ENCODE assay signal across 12 cellular contexts in the genomic region with DNA sequence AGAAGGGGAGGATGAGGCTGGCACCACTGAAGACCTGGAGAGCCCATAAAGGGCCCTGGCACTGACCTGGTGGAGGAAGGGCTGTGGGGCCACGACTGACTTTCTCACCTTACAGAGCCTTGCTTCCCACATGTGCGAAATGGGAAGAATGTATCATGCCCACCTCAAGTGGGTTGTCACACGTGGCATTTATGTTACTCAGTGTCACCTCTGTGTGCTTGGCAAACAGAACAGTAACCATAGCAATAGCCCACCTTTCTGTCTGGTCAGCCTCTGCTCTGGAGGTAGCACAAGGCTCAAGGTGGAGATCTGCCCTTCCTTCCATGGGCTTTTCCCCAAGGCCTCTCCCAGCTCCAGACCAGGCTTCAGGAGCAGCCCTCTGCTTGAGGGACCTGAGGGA. TPM values are rescaled to one million over a fixed set of nuclear protein-coding genes. Genes with fewer than 3 reads are reported as not detected.
DNase-seq lines count a peak whose midpoint lies in the region; ATAC-seq and TF ChIP-seq lines count a peak whose summit lies in the region.
"Had no signal": no experiment of that assay in that cellular context is flagged by ENCODE, and none has a peak within 500 bp of the region (broad histone marks: within the 10 kb centered on the region; RNA-seq: fewer than 3 reads in every experiment).

No MANE protein-coding gene starts in this region.

- H3K4me3 ChIP-seq in mucosa of descending colon, result no peak overlapping the region

- H3K27ac Mint-ChIP-seq in activated CD8-positive, alpha-beta memory T cell treated with anti-CD3 and anti-CD28 coated beads, Interleukin-2, amount 10 ng/mL, durations not matched to agents 7 days and 5 days, result peak overlapping the region; percentile 26
- H3K27ac Mint-ChIP-seq in activated T-helper 2 cell treated with anti-CD3 and anti-CD28 coated beads, Interferon-gamma antibody, Interleukin-2, Interleukin-4, amounts not matched to agents 10 μg/mL and 5 μg/mL and 100 μg/mL, durations not matched to agents 14 hours and 24 hours and 36 hours, result peak overlapping the region; percentile 79
- H3K27ac Mint-ChIP-seq in stimulated activated naive CD8-positive, alpha-beta T cell treated with anti-CD3 and anti-CD28 coated beads, Interleukin-15, Interleukin-2, amounts not matched to agents 100 ng/mL and 50 ng/mL, for 24 hours, result peak overlapping the region; percentile 98

- CTCF ChIA-PET in activated CD8-positive, alpha-beta memory T cell treated with anti-CD3 and anti-CD28 coated beads, Interleukin-2, amount 10 ng/mL, durations not matched to agents 7 days and 5 days (lab: Charles Lee), result interaction anchor here (1.6 to 24.2 kb wide), 5 partner anchors 10 to 456 kb away, joined by 3 to 430 read pairs (median 7); no protein-coding TSS in a partner anchor

- ATAC-seq in activated CD8-positive, alpha-beta memory T cell treated with anti-CD3 and anti-CD28 coated beads, Interleukin-2, amount 10 ng/mL, durations not matched to agents 7 days and 5 days, result no peak
- no peak for ATAC-seq in mucosa of descending colon
- no peak for ATAC-seq in GM21737 (IDR thresholded peaks at IDR 0.05; ENCODE audit: unreplicated experiment)
- ATAC-seq: SK-N-SH treated with all-trans-retinoic acid at 6 μM for 48 hours had no signal

- H3K9me3 ChIP-seq in mucosa of descending colon, result no peaks in the 10 kb centered on the region
- H3K9me3 ChIP-seq: Caco-2 had no signal

- H3K4me1 Mint-ChIP-seq in activated CD8-positive, alpha-beta memory T cell treated with anti-CD3 and anti-CD28 coated beads, Interleukin-2, amount 10 ng/mL, durations not matched to agents 7 days and 5 days, result peaks cover 58% of the 10 kb centered on the region
- H3K4me1 Mint-ChIP-seq in activated T-helper 2 cell treated with anti-CD3 and anti-CD28 coated beads, Interferon-gamma antibody, Interleukin-2, Interleukin-4, amounts not matched to agents 10 μg/mL and 5 μg/mL and 100 μg/mL, durations not matched to agents 14 hours and 24 hours and 36 hours (ENCODE audit: low read depth), result peaks cover 55% of the 10 kb centered on the region
- peaks cover 98% of the 10 kb centered on the region for H3K4me1 Mint-ChIP-seq in stimulated activated naive CD8-positive, alpha-beta T cell treated with anti-CD3 and anti-CD28 coated beads, Interleukin-15, Interleukin-2, amounts not matched to agents 100 ng/mL and 50 ng/mL, for 24 hours (ENCODE audit: low read depth)

- H3K36me3 Mint-ChIP-seq in activated CD8-positive, alpha-beta memory T cell treated with anti-CD3 and anti-CD28 coated beads, Interleukin-2, amount 10 ng/mL, durations not matched to agents 7 days and 5 days, result peaks cover 16% of the 10 kb centered on the region
- H3K36me3 Mint-ChIP-seq in activated T-helper 2 cell treated with anti-CD3 and anti-CD28 coated beads, Interferon-gamma antibody, Interleukin-2, Interleukin-4, amounts not matched to agents 10 μg/mL and 5 μg/mL and 100 μg/mL, durations not matched to agents 14 hours and 24 hours and 36 hours (ENCODE audit: low read depth), result peaks cover 58% of the 10 kb centered on the region
- peaks cover 24% of the 10 kb centered on the region for H3K36me3 Mint-ChIP-seq in stimulated activated naive CD8-positive, alpha-beta T cell treated with anti-CD3 and anti-CD28 coated beads, Interleukin-15, Interleukin-2, amounts not matched to agents 100 ng/mL and 50 ng/mL, for 24 hours (ENCODE audit: low read depth)

- no peaks in the 10 kb centered on the region for H3K36me3 ChIP-seq in mucosa of descending colon (ENCODE audit: low read depth)

- peaks cover 65% of the 10 kb centered on the region for H3K27me3 Mint-ChIP-seq in activated CD8-positive, alpha-beta memory T cell treated with anti-CD3 and anti-CD28 coated beads, Interleukin-2, amount 10 ng/mL, durations not matched to agents 7 days and 5 days
- H3K27me3 Mint-ChIP-seq in activated T-helper 2 cell treated with anti-CD3 and anti-CD28 coated beads, Interferon-gamma antibody, Interleukin-2, Interleukin-4, amounts not matched to agents 10 μg/mL and 5 μg/mL and 100 μg/mL, durations not matched to agents 14 hours and 24 hours and 36 hours (ENCODE audit: low read depth), result peaks cover 16% of the 10 kb centered on the region
- H3K27me3 Mint-ChIP-seq in stimulated activated naive CD8-positive, alpha-beta T cell treated with anti-CD3 and anti-CD28 coated beads, Interleukin-15, Interleukin-2, amounts not matched to agents 100 ng/mL and 50 ng/mL, for 24 hours, result no peaks in the 10 kb centered on the region

- no peaks in the 10 kb centered on the region for H3K9me3 Mint-ChIP-seq in activated CD8-positive, alpha-beta memory T cell treated with anti-CD3 and anti-CD28 coated beads, Interleukin-2, amount 10 ng/mL, durations not matched to agents 7 days and 5 days (ENCODE audit: low read depth)
- no peaks in the 10 kb centered on the region for H3K9me3 Mint-ChIP-seq in activated T-helper 2 cell treated with anti-CD3 and anti-CD28 coated beads, Interferon-gamma antibody, Interleukin-2, Interleukin-4, amounts not matched to agents 10 μg/mL and 5 μg/mL and 100 μg/mL, durations not matched to agents 14 hours and 24 hours and 36 hours
- no peaks in the 10 kb centered on the region for H3K9me3 Mint-ChIP-seq in stimulated activated naive CD8-positive, alpha-beta T cell treated with anti-CD3 and anti-CD28 coated beads, Interleukin-15, Interleukin-2, amounts not matched to agents 100 ng/mL and 50 ng/mL, for 24 hours

- no peaks in the 10 kb centered on the region for H3K4me1 ChIP-seq in mucosa of descending colon (ENCODE audit: low read depth)
- H3K4me1 ChIP-seq: Caco-2 had no signal

- H3K4me3 Mint-ChIP-seq in activated CD8-positive, alpha-beta memory T cell treated with anti-CD3 and anti-CD28 coated beads, Interleukin-2, amount 10 ng/mL, durations not matched to agents 7 days and 5 days, result no peak overlapping the region
- no peak overlapping the region for H3K4me3 Mint-ChIP-seq in activated T-helper 2 cell treated with anti-CD3 and anti-CD28 coated beads, Interferon-gamma antibody, Interleukin-2, Interleukin-4, amounts not matched to agents 10 μg/mL and 5 μg/mL and 100 μg/mL, durations not matched to agents 14 hours and 24 hours and 36 hours (ENCODE audit: low read depth)
- H3K4me3 Mint-ChIP-seq in stimulated activated naive CD8-positive, alpha-beta T cell treated with anti-CD3 and anti-CD28 coated beads, Interleukin-15, Interleukin-2, amounts not matched to agents 100 ng/mL and 50 ng/mL, for 24 hours, result peak overlapping the region; percentile 67

- intact Hi-C loops in activated T-helper 2 cell treated with anti-CD3 and anti-CD28 coated beads, Interferon-gamma antibody, Interleukin-2, Interleukin-4, amounts not matched to agents 10 μg/mL and 5 μg/mL and 100 μg/mL, durations not matched to agents 14 hours and 24 hours and 36 hours (cut with micrococcal nuclease), result no loop called here
- intact Hi-C loops in mucosa of descending colon (cut with DNase I, micrococcal nuclease), result no loop called here

- no peak for DNase-seq in activated CD8-positive, alpha-beta memory T cell treated with anti-CD3 and anti-CD28 coated beads, Interleukin-2, amount 10 ng/mL, durations not matched to agents 7 days and 5 days
- DNase-seq in activated CD8-positive, alpha-beta memory T cell treated with anti-CD3 and anti-CD28 coated beads for 24 hours, result no peak
- no peak for DNase-seq in activated T-helper 2 cell treated with anti-CD3 and anti-CD28 coated beads, Interferon-gamma antibody, Interleukin-2, Interleukin-4, amounts not matched to agents 10 μg/mL and 5 μg/mL and 100 μg/mL, durations not matched to agents 14 hours and 24 hours and 36 hours (ENCODE audit: low spot score)
- DNase-seq in mucosa of descending colon, result peak in 2 of 3 donors; percentile 11 to 26
- no peak for DNase-seq in mucosa of gallbladder (ENCODE audit: low spot score)
- DNase-seq in C1 segment of cervical spinal cord (lab: John Stamatoyannopoulos, UW), result no peak
- DNase-seq: Caco-2, NCI-H1417 treated with DMSO at 0.1 percent for 48 hours, NCI-H524 had no signal

- no peak for TF ChIP-seq CTCF in mucosa of descending colon (IDR thresholded peaks at IDR 0.05)

RNA-seq across cellular contexts. Expression of a gene that starts 16.7 kb away (rescaled TPM):
- 1 to 10 TPM; 7.0 to 7.9 TPM for total RNA-seq in activated CD8-positive, alpha-beta memory T cell treated with anti-CD3 and anti-CD28 coated beads, Interleukin-2, amount 10 ng/mL, durations not matched to agents 7 days and 5 days
- total RNA-seq in activated T-helper 2 cell treated with anti-CD3 and anti-CD28 coated beads, Interferon-gamma antibody, Interleukin-2, Interleukin-4, amounts not matched to agents 10 μg/mL and 5 μg/mL and 100 μg/mL, durations not matched to agents 14 hours and 24 hours and 36 hours, result 8.4 and 10.0 TPM in 2 replicates
- 1 to 10 TPM; 1.9 to 6.8 (median 4.4) TPM for total RNA-seq in mucosa of descending colon
- 7.4 TPM for total RNA-seq in mucosa of gallbladder

RNA-seq across cellular contexts. Expression of a gene that starts 45.6 kb away (rescaled TPM):
- total RNA-seq in activated CD8-positive, alpha-beta memory T cell treated with anti-CD3 and anti-CD28 coated beads, Interleukin-2, amount 10 ng/mL, durations not matched to agents 7 days and 5 days, result 100 to 1,000 TPM; 172 to 189 TPM
- total RNA-seq in activated T-helper 2 cell treated with anti-CD3 and anti-CD28 coated beads, Interferon-gamma antibody, Interleukin-2, Interleukin-4, amounts not matched to agents 10 μg/mL and 5 μg/mL and 100 μg/mL, durations not matched to agents 14 hours and 24 hours and 36 hours, result 254 and 257 TPM in 2 replicates
- total RNA-seq in mucosa of descending colon, result 100 to 1,000 TPM; 241 to 316 (median 281) TPM
- 340 TPM for total RNA-seq in mucosa of gallbladder

Comparison
In these comparisons a context has a peak if more than half of its experiments do, and no peak if none do; other contexts are left out.
1. DNase-seq: peak in mucosa of descending colon (2 of 3); none in activated CD8-positive, alpha-beta memory T cell treated with anti-CD3 and anti-CD28 coated beads, Interleukin-2, amount 10 ng/mL, durations not matched to agents 7 days and 5 days (single experiment), activated CD8-positive, alpha-beta memory T cell treated with anti-CD3 and anti-CD28 coated beads for 24 hours (single experiment), activated T-helper 2 cell treated with anti-CD3 and anti-CD28 coated beads, Interferon-gamma antibody, Interleukin-2, Interleukin-4, amounts not matched to agents 10 μg/mL and 5 μg/mL and 100 μg/mL, durations not matched to agents 14 hours and 24 hours and 36 hours (single experiment), mucosa of gallbladder (single experiment) and C1 segment of cervical spinal cord (0 of 14).
2. H3K27ac Mint-ChIP-seq: peak in every context shown above with its lines; median percentile 98 in stimulated activated naive CD8-positive, alpha-beta T cell treated with anti-CD3 and anti-CD28 coated beads, Interleukin-15, Interleukin-2, amounts not matched to agents 100 ng/mL and 50 ng/mL, for 24 hours; 79 in activated T-helper 2 cell treated with anti-CD3 and anti-CD28 coated beads, Interferon-gamma antibody, Interleukin-2, Interleukin-4, amounts not matched to agents 10 μg/mL and 5 μg/mL and 100 μg/mL, durations not matched to agents 14 hours and 24 hours and 36 hours; 26 in activated CD8-positive, alpha-beta memory T cell treated with anti-CD3 and anti-CD28 coated beads, Interleukin-2, amount 10 ng/mL, durations not matched to agents 7 days and 5 days.